In the genomic region with DNA sequence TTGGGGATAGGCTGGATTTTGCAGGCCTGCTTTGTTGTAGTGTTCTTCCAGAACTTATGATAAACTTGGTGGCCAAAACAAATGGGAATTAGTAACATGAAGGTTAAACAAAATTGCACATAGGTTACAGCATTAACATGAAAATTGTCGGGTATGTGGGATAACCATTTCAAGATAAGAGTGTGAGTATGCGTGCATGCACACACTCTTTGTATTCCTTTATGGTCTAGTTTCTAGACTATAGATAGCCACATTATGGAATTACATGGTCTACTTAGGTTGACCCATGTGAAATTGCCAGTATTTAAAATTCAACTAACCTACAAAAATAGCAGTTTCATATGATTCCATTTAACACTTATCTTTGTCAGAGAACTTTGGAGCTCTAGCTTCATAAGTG, we compare ENCODE assay signal across 9 cellular contexts. TPM values are rescaled to one million over a fixed set of nuclear protein-coding genes. Genes with fewer than 3 reads are reported as not detected.
DNase-seq lines count a peak whose midpoint lies in the region; TF ChIP-seq lines count a peak whose summit lies in the region.
"Had no signal": no experiment of that assay in that cellular context is flagged by ENCODE, and none has a peak within 500 bp of the region (broad histone marks: within the 10 kb centered on the region; RNA-seq: fewer than 3 reads in every experiment).

No MANE protein-coding gene starts in this region.

- H3K36me3 ChIP-seq in H7 (replicated peaks; ENCODE audit: control insufficient read depth, insufficient read depth, low read length) (no peaks in the 10 kb centered on the region; the same call in none of the 2 replicates), SJSA1 (peaks cover 10% of the 10 kb centered on the region; the same call in 1 of the 2 replicates), hepatocyte (replicated peaks; ENCODE audit: insufficient read depth, low read depth) (no peaks in the 10 kb centered on the region)

- H3K4me3 ChIP-seq in H7 (ENCODE audit: insufficient read depth, low read depth, low read length) = peak overlapping the region; percentile 93
- peak overlapping the region; percentile 83 for H3K4me3 ChIP-seq in SJSA1
- peak overlapping the region; percentile 61 for H3K4me3 ChIP-seq in hepatocyte
- peak overlapping the region; percentile 75 to 98 (median 82) for H3K4me3 ChIP-seq in skin epidermis

- WGBS in hepatocyte (ENCODE audit: low lambda C conversion rate, missing lambda C conversion rate) = 19% methylated on average over 2 of the region's 2 CpGs

- no peaks in the 10 kb centered on the region for H3K9me3 ChIP-seq in SJSA1 (replicated peaks)
- no peaks in the 10 kb centered on the region for H3K9me3 ChIP-seq in hepatocyte (ENCODE audit: low read depth)

- intact Hi-C loops in head of caudate nucleus (cut with DNase I) = no loop called here

- H3K4me2 ChIP-seq in hepatocyte = peak overlapping the region; percentile 86

- DNase-seq in H7 (no peak), SJSA1 (ENCODE audit: low read depth in 1 of 2, low spot score in 2 of 2) (no peak), hepatocyte (ENCODE audit: low spot score) (no peak), head of caudate nucleus (no peak), anterior cingulate cortex (lab: John Stamatoyannopoulos, UW) (no peak), NCI-H526 treated with DMSO at 0.1 percent for 48 hours (lab: John Stamatoyannopoulos, UW) (no peak)
- DNase-seq in stimulated activated CD4-positive, alpha-beta T cell treated with anti-CD3 and anti-CD28 coated beads, Interleukin-12 subunit alpha, Interleukin-12 subunit beta, amount 100 ng/mL, for 4 hours = no peak
- DNase-seq: activated naive CD4-positive, alpha-beta T cell treated with Interleukin-2 at 50 U/mL for 16 hours had no signal

- H3K27me3 ChIP-seq in H7 (ENCODE audit: control insufficient read depth, insufficient read depth, low read length) (no peaks in the 10 kb centered on the region), SJSA1 (replicated peaks) (no peaks in the 10 kb centered on the region), hepatocyte (no peaks in the 10 kb centered on the region)

- H3K4me1 ChIP-seq in SJSA1 (replicated peaks) = peaks cover 5% of the 10 kb centered on the region
- peaks cover 34% of the 10 kb centered on the region for H3K4me1 ChIP-seq in hepatocyte (ENCODE audit: insufficient read depth)

- peaks cover 56% of the 10 kb centered on the region for H4K20me1 ChIP-seq in hepatocyte (ENCODE audit: insufficient read depth, poor library complexity, severe bottlenecking)

- TF ChIP-seq CTCF in hepatocyte (IDR thresholded peaks at IDR 0.05; ENCODE audit: poor library complexity) = no peak

- no peaks in the 10 kb centered on the region for H3K9me2 ChIP-seq in hepatocyte (replicated peaks; ENCODE audit: insufficient read depth)

- H3K79me2 ChIP-seq in hepatocyte = peaks cover 60% of the 10 kb centered on the region

- no peak overlapping the region for H3K27ac ChIP-seq in SJSA1
- H3K27ac ChIP-seq in hepatocyte = peak overlapping the region; percentile 95
- H3K27ac ChIP-seq in skin epidermis = peak overlapping the region in 8 of 21 experiments; percentile 2 to 97 (median 94)

- no peak overlapping the region for H2AFZ ChIP-seq in hepatocyte

RNA-seq across cellular contexts. Expression of a gene that starts 1.4 kb away (rescaled TPM):
- total RNA-seq in H7 (2014; rRNA removed; shearing (Covaris generic)) = 134 and 137 TPM in 2 replicates
- 65.9 and 88.6 TPM in 2 replicates for total RNA-seq in SJSA1 (2014; rRNA removed; shearing (Covaris generic))
- total RNA-seq in hepatocyte = 207 and 208 TPM in 2 replicates
- polyA plus RNA-seq in hepatocyte = 70.2 and 76.1 TPM in 2 replicates
